8 cellular contexts compared by ENCODE assay signal in the genomic region with DNA sequence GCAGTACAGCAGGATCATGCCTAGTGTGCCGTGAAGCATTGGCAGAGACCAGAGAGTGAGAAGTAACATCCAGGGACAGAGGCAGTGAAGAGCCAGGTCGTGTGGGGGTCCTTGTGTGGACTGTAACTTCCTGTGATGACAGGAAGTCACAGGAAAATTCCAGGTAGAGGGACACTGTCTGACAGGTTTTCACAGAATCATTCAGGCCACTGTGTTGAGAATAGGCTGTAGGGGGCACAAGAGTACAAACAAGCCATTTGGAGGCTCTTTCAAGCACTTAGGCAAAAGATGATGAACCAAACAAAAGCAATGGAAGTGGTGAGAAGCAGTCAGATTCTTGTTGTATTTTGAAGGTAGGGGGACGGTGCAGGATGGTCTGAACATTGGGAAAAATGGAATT. TPM values are rescaled to one million over a fixed set of nuclear protein-coding genes. Genes with fewer than 3 reads are reported as not detected.
DNase-seq lines count a peak whose midpoint lies in the region; ATAC-seq, FAIRE-seq and TF ChIP-seq lines count a peak whose summit lies in the region.
"Had no signal": no experiment of that assay in that cellular context is flagged by ENCODE, and none has a peak within 500 bp of the region (broad histone marks: within the 10 kb centered on the region; RNA-seq: fewer than 3 reads in every experiment).

No MANE protein-coding gene starts in this region.

- H3K36me3 ChIP-seq in KMS-11 (ENCODE audit: insufficient read depth) (no peaks in the 10 kb centered on the region), bronchial epithelial cell (ENCODE audit: control insufficient read depth, insufficient read depth, low read length) (no peaks in the 10 kb centered on the region)

- no peaks in the 10 kb centered on the region for H3K27me3 ChIP-seq in KMS-11 (ENCODE audit: insufficient read depth, low read depth)
- no peaks in the 10 kb centered on the region for H3K27me3 ChIP-seq in bronchial epithelial cell (ENCODE audit: control insufficient read depth, insufficient read depth, low read length)

- no peak overlapping the region for H3K27ac ChIP-seq in KMS-11

- no peak for ATAC-seq in GM21360 (IDR thresholded peaks at IDR 0.05; ENCODE audit: unreplicated experiment)

- no peak overlapping the region for H3K9ac ChIP-seq in KMS-11

- TF ChIP-seq CTCF in KMS-11 (conservative IDR thresholded peaks at IDR 0.05; ENCODE audit: low read depth, low read length) (0 out of 2 replicates have a peak, but pooled peaks have one; percentile 11), bronchial epithelial cell (IDR thresholded peaks at IDR 0.05; ENCODE audit: insufficient read depth, low read length, severe bottlenecking) (peak; percentile 68)

- no peaks in the 10 kb centered on the region for H3K79me2 ChIP-seq in KMS-11 (ENCODE audit: insufficient read depth, low read depth)

- H3K4me3 ChIP-seq in KMS-11 (IDR thresholded peaks at IDR 0.05; ENCODE audit: insufficient read depth, low read depth, low read length) (no peak overlapping the region), bronchial epithelial cell (ENCODE audit: low read depth, low read length) (no peak overlapping the region)
- H3K4me3 ChIP-seq: lung had no signal

- H3K4me2 ChIP-seq in KMS-11, result no peak overlapping the region

- H3K4me1 ChIP-seq in KMS-11 (ENCODE audit: low read depth, poor library complexity, severe bottlenecking), result no peaks in the 10 kb centered on the region

- no peak overlapping the region for H2AFZ ChIP-seq in KMS-11 (ENCODE audit: low read depth)

- DNase-seq in EL, result peak; percentile 2
- peak; percentile 39 for DNase-seq in bronchial epithelial cell (ENCODE audit: low read depth)
- peak; percentile 54 for DNase-seq in left kidney (ENCODE audit: low read depth, low spot score)
- DNase-seq in NCI-H1694 (lab: John Stamatoyannopoulos, UW), result no peak
- no peak for DNase-seq in stimulated activated CD4-positive, alpha-beta T cell treated with anti-CD3 and anti-CD28 coated beads, Interleukin-15, amount 100 ng/mL, for 24 hours

- H4K20me1 ChIP-seq in KMS-11 (ENCODE audit: insufficient read depth), result no peaks in the 10 kb centered on the region

- no peak for FAIRE-seq in bronchial epithelial cell (lab: Jason Lieb, UNC)

RNA-seq across cellular contexts. Expression of gene N4BP2L1, which starts 46.4 kb away (rescaled TPM):
- 0.79 and 1.5 TPM in 2 replicates for total RNA-seq in bronchial epithelial cell

Comparison
In these comparisons a context has a peak if more than half of its experiments do, and no peak if none do; other contexts are left out.
1. DNase-seq: peak in EL (single experiment), bronchial epithelial cell (single experiment) and left kidney (single experiment); none in NCI-H1694 (single experiment) and stimulated activated CD4-positive, alpha-beta T cell treated with anti-CD3 and anti-CD28 coated beads, Interleukin-15, amount 100 ng/mL, for 24 hours (single experiment).